In the genomic region with DNA sequence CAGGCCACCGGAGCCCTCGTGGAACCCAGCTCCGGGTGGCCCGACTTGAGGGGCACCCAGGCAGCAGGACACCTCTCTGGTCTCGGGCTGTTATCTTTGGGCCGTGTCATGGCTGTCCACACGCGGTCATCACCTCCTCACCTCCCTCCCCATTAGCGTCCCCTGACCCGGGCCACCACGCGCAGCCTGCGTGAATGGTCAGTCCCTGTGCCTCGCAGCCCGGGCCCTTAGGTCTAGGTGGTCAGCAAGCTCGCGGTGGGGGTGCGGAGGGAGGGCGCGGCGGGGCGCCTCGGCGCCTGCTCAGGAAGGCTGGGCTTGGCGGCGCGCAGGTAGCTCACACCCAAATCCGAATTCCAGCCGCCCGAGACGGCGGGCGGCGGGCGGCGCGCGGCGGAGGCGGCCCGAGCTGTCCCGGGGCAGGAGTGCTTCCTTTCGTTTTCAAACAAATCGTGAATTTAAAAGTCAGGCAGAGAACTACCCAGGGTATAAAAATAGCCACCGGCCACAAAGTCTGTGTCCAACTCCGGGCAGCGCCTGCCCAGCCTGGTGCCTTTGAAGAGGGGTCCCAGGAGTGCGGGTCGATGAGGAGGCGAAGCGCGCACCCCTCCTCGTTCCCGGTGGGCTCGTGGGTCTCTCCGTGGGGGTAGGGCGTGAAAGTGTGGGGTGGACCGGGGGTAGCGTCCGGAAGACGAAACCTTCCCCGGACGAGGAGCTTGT, we compare ENCODE assay signal across 8 cellular contexts. TPM values are rescaled to one million over a fixed set of nuclear protein-coding genes. Genes with fewer than 3 reads are reported as not detected.
DNase-seq lines count a peak whose midpoint lies in the region; ATAC-seq and TF ChIP-seq lines count a peak whose summit lies in the region.

No MANE protein-coding gene starts in this region.

- no peaks in the 10 kb centered on the region for H3K9me2 ChIP-seq in Loucy (replicated peaks; ENCODE audit: low read depth, low read length)

- peak overlapping the region; percentile 81 to 87 for H3K4me3 Mint-ChIP-seq in CD14-positive monocyte

- peak in 1 of 2 donors; percentile 18 for TF ChIP-seq POLR2A in sigmoid colon (IDR thresholded peaks at IDR 0.05)

- H3K4me1 Mint-ChIP-seq in CD14-positive monocyte, result peaks cover 44% of the 10 kb centered on the region

- H3K9ac ChIP-seq in Loucy (ENCODE audit: low read depth, low read length, poor library complexity, severe bottlenecking), result peak overlapping the region; percentile 74

- TF ChIP-seq EP300 in sigmoid colon (IDR thresholded peaks at IDR 0.05), result no peak

- H4K20me1 ChIP-seq in Loucy (ENCODE audit: insufficient read depth, low read length, poor library complexity, severe bottlenecking), result peaks cover 18% of the 10 kb centered on the region

- H3K4me3 ChIP-seq in Loucy (ENCODE audit: low read length, poor library complexity, severe bottlenecking) (peak overlapping the region; percentile 75), ascending aorta (peak overlapping the region; percentile 80 to 86), iPS DF 6.9 (ENCODE audit: low read length) (peak overlapping the region; percentile 42), sigmoid colon (peak overlapping the region; percentile 49 to 82 (median 72))

- H3K9me3 Mint-ChIP-seq in CD14-positive monocyte, result no peaks in the 10 kb centered on the region

- H2AFZ ChIP-seq in Loucy (ENCODE audit: low read length), result peak overlapping the region; percentile 84

- H3K9me3 ChIP-seq in Loucy (ENCODE audit: insufficient read depth, low read depth, low read length) (no peaks in the 10 kb centered on the region), ascending aorta (no peaks in the 10 kb centered on the region), iPS DF 6.9 (ENCODE audit: control insufficient read depth, insufficient read depth, low read length) (no peaks in the 10 kb centered on the region), sigmoid colon (no peaks in the 10 kb centered on the region)

- H3K4me2 ChIP-seq in Loucy (ENCODE audit: low read depth, low read length, poor library complexity, severe bottlenecking), result peak overlapping the region; percentile 93

- intact Hi-C loops in CD14-positive monocyte (cut with micrococcal nuclease), result loop anchor here (2.0 to 10.0 kb wide), 8 partner anchors 16 to 260 kb away; a partner anchor contains a TSS
- intact Hi-C loops in ascending aorta (cut with DNase I), result loop anchor here (2.0 to 5.0 kb wide), 6 partner anchors 42 to 1767 kb away; a partner anchor contains a TSS
- intact Hi-C loops in sigmoid colon (cut with DNase I), result loop anchor here (2.0 to 10.0 kb wide), 4 partner anchors 42 to 410 kb away; no protein-coding TSS in a partner anchor

- peaks cover 2 to 6% of the 10 kb centered on the region in 2 donors for H3K36me3 Mint-ChIP-seq in CD14-positive monocyte

- H3K36me3 ChIP-seq in Loucy (ENCODE audit: insufficient read depth, low read length) (no peaks in the 10 kb centered on the region), ascending aorta (no peaks in the 10 kb centered on the region), iPS DF 6.9 (ENCODE audit: control insufficient read depth, insufficient read depth, low read length) (no peaks in the 10 kb centered on the region), sigmoid colon (no peaks in the 10 kb centered on the region)

- no CpG with 5 or more reads among the region's 63 CpGs for WGBS in iPS DF 6.9 (ENCODE audit: insufficient coverage, insufficient read length)
- WGBS in sigmoid colon, 2 donors, result 4 to 7% methylated on average over 63 of the region's 63 CpGs

- H3K27ac ChIP-seq in ascending aorta, result peak overlapping the region; percentile 97 to 99
- H3K27ac ChIP-seq in iPS DF 6.9 (ENCODE audit: low read length), result no peak overlapping the region
- H3K27ac ChIP-seq in sigmoid colon, result peak overlapping the region; percentile 96 to 100 (median 97)

- ATAC-seq in GM18858 (IDR thresholded peaks at IDR 0.05; ENCODE audit: unreplicated experiment), result no peak

- H3K27me3 ChIP-seq in Loucy (ENCODE audit: insufficient read depth, low read length, poor library complexity, severe bottlenecking) (no peaks in the 10 kb centered on the region), ascending aorta (no peaks in the 10 kb centered on the region), iPS DF 6.9 (ENCODE audit: control insufficient read depth, insufficient read depth, low read length) (no peaks in the 10 kb centered on the region), sigmoid colon (no peaks in the 10 kb centered on the region)

- TF ChIP-seq CTCF in CD14-positive monocyte (IDR thresholded peaks at IDR 0.05), result no peak
- no peak for TF ChIP-seq CTCF in Loucy (conservative IDR thresholded peaks at IDR 0.05; ENCODE audit: low read length)
- TF ChIP-seq CTCF in ascending aorta (IDR thresholded peaks at IDR 0.05), result no peak
- TF ChIP-seq CTCF in sigmoid colon (IDR thresholded peaks at IDR 0.05), result no peak

- peaks cover 16 to 27% (median 18%) of the 10 kb centered on the region in 3 donors for H3K27me3 Mint-ChIP-seq in CD14-positive monocyte (ENCODE audit: low read depth in 3 of 3)

- peaks cover 4% of the 10 kb centered on the region; the same call in 1 of the 2 replicates for H3F3A ChIP-seq in Loucy (ENCODE audit: low read depth)

- H3K4me1 ChIP-seq in Loucy (ENCODE audit: insufficient read depth, low read length, poor library complexity, severe bottlenecking) (peaks cover 42% of the 10 kb centered on the region), ascending aorta (peaks cover 20 to 49% of the 10 kb centered on the region in 2 donors), iPS DF 6.9 (ENCODE audit: control insufficient read depth, insufficient read depth, low read length) (peaks cover 12% of the 10 kb centered on the region), sigmoid colon (peaks cover 0 to 55% (median 52%) of the 10 kb centered on the region in 4 donors)

- peaks cover 34% of the 10 kb centered on the region for H3K79me2 ChIP-seq in Loucy (ENCODE audit: insufficient read depth, low read length)

- peak overlapping the region; percentile 78 to 95 (median 88) for H3K27ac Mint-ChIP-seq in CD14-positive monocyte

- DNase-seq in CD14-positive monocyte (ENCODE audit: low spot score), result peak; percentile 57
- no peak for DNase-seq in ascending aorta (ENCODE audit: low spot score in 2 of 2)
- DNase-seq in iPS DF 6.9 (ENCODE audit: low read depth, low spot score), result no peak
- DNase-seq in sigmoid colon, result peak; percentile 81
- no peak for DNase-seq in NCI-H1694 treated with DMSO at 0.1 percent for 48 hours (lab: John Stamatoyannopoulos, UW)
- DNase-seq in NCI-H187 (lab: John Stamatoyannopoulos, UW), result no peak

RNA-seq across cellular contexts. Expression of a gene that starts 1.0 kb away (rescaled TPM):
- polyA plus RNA-seq in CD14-positive monocyte (10 to 100 TPM; 15.8 to 23.2 TPM), sigmoid colon (10 to 100 TPM; 27.6 to 50.8 (median 38.4) TPM)
- total RNA-seq in ascending aorta (64.1 TPM), sigmoid colon (10 to 100 TPM; 26.7 to 49.0 (median 31.4) TPM)

Comparison
In these comparisons a context has a peak if more than half of its experiments do, and no peak if none do; other contexts are left out.
1. DNase-seq: peak in CD14-positive monocyte (single experiment) and sigmoid colon (single experiment); none in ascending aorta (0 of 2), iPS DF 6.9 (single experiment), NCI-H1694 treated with DMSO at 0.1 percent for 48 hours (single experiment) and NCI-H187 (0 of 2).
2. Peak in every context shown above with its lines, with median percentiles within 50 percentile points of each other: H3K4me3 ChIP-seq.